In the genomic region with DNA sequence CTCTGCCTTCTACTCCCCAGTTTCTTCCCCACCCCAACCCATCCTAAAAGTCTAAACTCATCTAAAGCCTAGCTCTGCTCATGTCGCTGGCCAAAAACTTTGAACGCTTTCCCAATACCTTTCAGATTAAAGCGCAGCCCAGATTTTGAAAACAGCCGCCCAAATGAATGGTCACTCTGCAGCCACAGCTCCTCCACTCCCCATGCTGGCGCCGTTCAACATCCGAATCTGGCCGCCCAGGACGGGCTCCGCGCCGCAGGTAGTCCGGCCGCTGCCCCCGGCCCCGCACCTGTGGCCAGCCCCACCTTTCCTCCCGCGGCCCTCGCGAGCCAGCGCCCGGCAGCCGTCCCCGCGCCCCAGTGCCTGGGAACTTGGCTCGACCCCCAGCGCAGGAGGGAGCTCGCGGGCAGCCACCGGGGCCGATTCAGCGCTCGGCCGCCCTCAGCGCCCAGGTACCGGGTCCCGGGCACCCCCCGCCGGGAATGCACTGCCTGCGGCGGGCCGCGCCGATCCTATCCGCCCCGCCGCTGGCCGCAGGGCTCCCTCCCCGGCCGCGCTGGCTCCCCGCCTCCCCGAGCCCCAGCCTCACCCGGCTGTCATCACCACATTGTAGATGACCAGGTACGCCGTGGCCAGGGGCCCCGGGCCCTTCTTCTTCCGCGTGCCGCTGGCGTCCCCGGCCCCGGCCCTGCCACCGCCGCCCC, we compare ENCODE assay signal across 8 cellular contexts. TPM values are rescaled to one million over a fixed set of nuclear protein-coding genes. Genes with fewer than 3 reads are reported as not detected.
DNase-seq lines count a peak whose midpoint lies in the region; ATAC-seq and TF ChIP-seq lines count a peak whose summit lies in the region.

No MANE protein-coding gene starts in this region.

- peak in 2 of 3 donors; percentile 41 to 67 for DNase-seq in Peyer's patch
- peak; percentile 62 for DNase-seq in cortex of kidney (lab: John Stamatoyannopoulos, UW)
- peak; percentile 57 for DNase-seq in medulla oblongata (ENCODE audit: extremely low spot score)
- no peak for DNase-seq in thoracic aorta (ENCODE audit: low spot score)
- DNase-seq in epidermal melanocyte (ENCODE audit: insufficient read length, low spot score): no peak

- no peaks in the 10 kb centered on the region for H3K27me3 ChIP-seq in BLaER1 treated with 17β-estradiol and CSF1 and Interleukin-3, amounts not matched to agents 10 nM and 100 nM
- H3K27me3 ChIP-seq in Peyer's patch: no peaks in the 10 kb centered on the region
- H3K27me3 ChIP-seq in thoracic aorta (replicated peaks; ENCODE audit: insufficient read depth): no peaks in the 10 kb centered on the region

- no peak for TF ChIP-seq POLR2A in Peyer's patch (IDR thresholded peaks at IDR 0.05)

- ATAC-seq in GM18520 (IDR thresholded peaks at IDR 0.05; ENCODE audit: unreplicated experiment): peak; percentile 10
- ATAC-seq in HG03039 (IDR thresholded peaks at IDR 0.05; ENCODE audit: unreplicated experiment): peak; percentile 33
- ATAC-seq in thoracic aorta (ENCODE audit: insufficient number of reproducible peaks, low FRiP score, low read depth): peak; percentile 27

- peaks cover 21 to 35% (median 29%) of the 10 kb centered on the region in 10 experiments for H3K4me1 ChIP-seq in BLaER1 treated with 17β-estradiol and CSF1 and Interleukin-3, amounts not matched to agents 10 nM and 100 nM
- H3K4me1 ChIP-seq in Peyer's patch (peaks cover 0 to 19% (median 0%) of the 10 kb centered on the region in 4 donors), thoracic aorta (ENCODE audit: control insufficient read depth in 1 of 2, low read depth in 2 of 2) (peaks cover 4 to 20% of the 10 kb centered on the region in 2 donors)

- H3K9ac ChIP-seq in BLaER1 treated with 17β-estradiol and CSF1 and Interleukin-3, amounts not matched to agents 10 nM and 100 nM: peak overlapping the region; percentile 75 to 91 (median 86)

- H3K9me3 ChIP-seq in BLaER1 treated with 17β-estradiol and CSF1 and Interleukin-3, amounts not matched to agents 10 nM and 100 nM (replicated peaks in 1 of 11): peaks cover 24 to 33% (median 29%) of the 10 kb centered on the region in 11 experiments
- H3K9me3 ChIP-seq in Peyer's patch: no peaks in the 10 kb centered on the region
- H3K9me3 ChIP-seq in thoracic aorta: no peaks in the 10 kb centered on the region

- peak overlapping the region; percentile 80 to 99 (median 93) for H3K4me2 ChIP-seq in BLaER1 treated with 17β-estradiol and CSF1 and Interleukin-3, amounts not matched to agents 10 nM and 100 nM

- H3K36me3 ChIP-seq in BLaER1 treated with 17β-estradiol and CSF1 and Interleukin-3, amounts not matched to agents 10 nM and 100 nM: peaks cover 17 to 54% (median 46%) of the 10 kb centered on the region in 11 experiments
- H3K36me3 ChIP-seq in Peyer's patch (peaks cover 0 to 18% (median 0%) of the 10 kb centered on the region in 3 donors), thoracic aorta (peaks cover 5% of the 10 kb centered on the region)

- peak overlapping the region; percentile 87 to 99 (median 94) for H3K4me3 ChIP-seq in BLaER1 treated with 17β-estradiol and CSF1 and Interleukin-3, amounts not matched to agents 10 nM and 100 nM
- peak overlapping the region; percentile 76 to 98 (median 81) for H3K4me3 ChIP-seq in Peyer's patch
- H3K4me3 ChIP-seq in thoracic aorta: peak overlapping the region; percentile 78

- H3K27ac ChIP-seq in BLaER1 treated with 17β-estradiol and CSF1 and Interleukin-3, amounts not matched to agents 10 nM and 100 nM: peak overlapping the region; percentile 57 to 94 (median 89); a peak in 21 of 22 replicates
- peak overlapping the region; percentile 79 to 95 (median 90) for H3K27ac ChIP-seq in Peyer's patch
- H3K27ac ChIP-seq in thoracic aorta: peak overlapping the region; percentile 73 to 91

- no peaks in the 10 kb centered on the region; a peak in 2 of 22 replicates for H4K20me1 ChIP-seq in BLaER1 treated with 17β-estradiol and CSF1 and Interleukin-3, amounts not matched to agents 10 nM and 100 nM

- TF ChIP-seq CTCF in Peyer's patch (IDR thresholded peaks at IDR 0.05) (no peak), thoracic aorta (IDR thresholded peaks at IDR 0.05) (no peak)

RNA-seq across cellular contexts. Expression of a gene that starts 0.4 kb away (rescaled TPM):
- 10 to 100 TPM; 19.8 to 53.6 (median 27.6) TPM for total RNA-seq in Peyer's patch
- 10 to 100 TPM; 18.8 to 22.6 TPM for total RNA-seq in thoracic aorta

Comparison
In these comparisons a context has a peak if more than half of its experiments do, and no peak if none do; other contexts are left out.
1. DNase-seq: peak in Peyer's patch (2 of 3), cortex of kidney (single experiment) and medulla oblongata (single experiment); none in thoracic aorta (single experiment) and epidermal melanocyte (single experiment).
2. Peak in every context shown above with its lines, with median percentiles within 50 percentile points of each other: H3K27ac ChIP-seq, H3K4me3 ChIP-seq and ATAC-seq.